ENCODE assay signal across 29 cellular contexts in genomic region chr3:95926904-95927501, GRCh38.
DNase-seq lines count a peak whose midpoint lies in the region; ATAC-seq and TF ChIP-seq lines count a peak whose summit lies in the region.
"Had no signal": no experiment of that assay in that cellular context is flagged by ENCODE, and none has a peak within 500 bp of the region (broad histone marks: within the 10 kb centered on the region; RNA-seq: fewer than 3 reads in every experiment).

No MANE protein-coding gene starts in this region.

- H2AFZ ChIP-seq in H9 (ENCODE audit: low read length) (no peak overlapping the region), neural progenitor cell (replicated peaks) (peak overlapping the region; percentile 100)

- H3K27me3 ChIP-seq in H9 (ENCODE audit: insufficient read depth, low read length) (no peaks in the 10 kb centered on the region), iPS-18a (ENCODE audit: control insufficient read depth, insufficient read depth, low read length) (no peaks in the 10 kb centered on the region), neural progenitor cell (no peaks in the 10 kb centered on the region), foreskin keratinocyte (no peaks in the 10 kb centered on the region)
- H3K27me3 ChIP-seq: right lobe of liver, thyroid gland had no signal

- no peak overlapping the region for H3K56ac ChIP-seq in H9 (ENCODE audit: insufficient read length, low read depth, low read length)

- no peaks in the 10 kb centered on the region for H3K79me2 ChIP-seq in H9 (ENCODE audit: insufficient read depth, low read length)
- H3K79me2 ChIP-seq in neural progenitor cell (ENCODE audit: low read depth): no peaks in the 10 kb centered on the region

- no peak overlapping the region for H2BK15ac ChIP-seq in H9 (ENCODE audit: low read depth, low read length)

- H3K23ac ChIP-seq in H9 (ENCODE audit: insufficient read length, low read depth, low read length): no peak overlapping the region

- H3K18ac ChIP-seq in H9 (ENCODE audit: insufficient read length, low read depth, low read length): no peak overlapping the region

- H3K4me1 Mint-ChIP-seq in H9: peaks cover 28 to 35% of the 10 kb centered on the region in 2 experiments
- peaks cover 12% of the 10 kb centered on the region for H3K4me1 Mint-ChIP-seq in neural progenitor cell
- H3K4me1 Mint-ChIP-seq: activated CD4-positive, alpha-beta T cell treated with anti-CD3 and anti-CD28 coated beads, Interleukin-2, amount 10 ng/mL, durations not matched to agents 24 days and 14 days; CD4-positive, CD25-positive, alpha-beta regulatory T cell; nephron had no signal

- peaks cover 3% of the 10 kb centered on the region; the same call in 1 of the 2 replicates for H3K4me1 ChIP-seq in H9 (ENCODE audit: insufficient read depth, low read length)
- peaks cover 27% of the 10 kb centered on the region for H3K4me1 ChIP-seq in iPS-18a (ENCODE audit: control insufficient read depth, low read depth, low read length)
- H3K4me1 ChIP-seq in neural progenitor cell: peaks cover 19% of the 10 kb centered on the region
- H3K4me1 ChIP-seq in foreskin keratinocyte: peaks cover 8% of the 10 kb centered on the region
- H3K4me1 ChIP-seq: A549, right lobe of liver, thyroid gland had no signal

- H3K27me3 Mint-ChIP-seq in H9 (ENCODE audit: low read depth) (no peaks in the 10 kb centered on the region), neural progenitor cell (ENCODE audit: insufficient read depth, low read depth) (peaks cover 3% of the 10 kb centered on the region)
- H3K27me3 Mint-ChIP-seq: activated CD4-positive, alpha-beta T cell treated with anti-CD3 and anti-CD28 coated beads, Interleukin-2, amount 10 ng/mL, durations not matched to agents 24 days and 14 days; CD4-positive, CD25-positive, alpha-beta regulatory T cell had no signal

- H3K4me3 ChIP-seq in iPS-18a (ENCODE audit: low read length) (peak overlapping the region; percentile 35), neural progenitor cell (peak overlapping the region; percentile 26)
- H3K4me3 ChIP-seq: A549, GM12878, right lobe of liver, thyroid gland had no signal

- H3K9ac ChIP-seq in H9 (ENCODE audit: extremely low read depth, insufficient read length, low read length) (no peak overlapping the region), iPS-18a (ENCODE audit: low read length) (peak overlapping the region; percentile 48), neural progenitor cell (no peak overlapping the region)

- no peaks in the 10 kb centered on the region for H3F3A ChIP-seq in neural progenitor cell (ENCODE audit: low read depth)

- no peak overlapping the region for H2BK12ac ChIP-seq in H9 (ENCODE audit: insufficient read length, low read depth, low read length)

- no peak overlapping the region for H4K91ac ChIP-seq in H9 (ENCODE audit: insufficient read length, low read depth, low read length)

- H3K27ac ChIP-seq in H9 (ENCODE audit: insufficient read length, low read depth, low read length): no peak overlapping the region
- peak overlapping the region; percentile 59 for H3K27ac ChIP-seq in iPS-18a (ENCODE audit: low read length)
- H3K27ac ChIP-seq in neural progenitor cell: no peak overlapping the region
- no peak overlapping the region for H3K27ac ChIP-seq in foreskin keratinocyte
- H3K27ac ChIP-seq: A549, right lobe of liver, thyroid gland had no signal

- ATAC-seq in foreskin keratinocyte (no peak), HG02642 (IDR thresholded peaks at IDR 0.05; ENCODE audit: poor library complexity, unreplicated experiment) (no peak), GM18520 (IDR thresholded peaks at IDR 0.05; ENCODE audit: unreplicated experiment) (no peak)
- ATAC-seq: A549; activated naive CD4-positive, alpha-beta T cell treated with anti-CD3 and anti-CD28 coated beads, Interleukin-2, amount 50 U/mL, for 72 hours; GM12878; HCT116; left cardiac atrium; right lobe of liver had no signal

- H4K5ac ChIP-seq in H9 (ENCODE audit: insufficient read length, low read depth, low read length): no peak overlapping the region

- H3K79me1 ChIP-seq in H9 (ENCODE audit: insufficient read depth, low read depth, low read length, poor library complexity, severe bottlenecking): no peaks in the 10 kb centered on the region

- H2AK5ac ChIP-seq in H9 (ENCODE audit: insufficient read length, low read length): no peak overlapping the region

- H3K4me2 ChIP-seq in H9 (ENCODE audit: insufficient read depth, insufficient read length, low read length) (no peak overlapping the region), neural progenitor cell (peak overlapping the region; percentile 55)
- H3K4me2 ChIP-seq: A549 had no signal

- peak; percentile 96 for DNase-seq in H9
- DNase-seq in astrocyte of the hippocampus (ENCODE audit: low read depth, low spot score): peak; percentile 37
- DNase-seq in neural progenitor cell (ENCODE audit: low spot score): peak; percentile 22
- no peak for DNase-seq in stimulated activated CD4-positive, alpha-beta T cell treated with anti-CD3 and anti-CD28 coated beads, Interleukin-4, amount 100 ng/mL, for 1 hour
- no peak for DNase-seq in foreskin keratinocyte
- DNase-seq: activated CD4-positive, alpha-beta T cell treated with anti-CD3 and anti-CD28 coated beads, Interleukin-2, amount 10 ng/mL, durations not matched to agents 24 days and 14 days; activated CD8-positive, alpha-beta memory T cell treated with anti-CD3 and anti-CD28 coated beads for 24 hours; activated effector memory CD4-positive, alpha-beta T cell treated with Interleukin-2 at 50 U/mL for 16 hours; activated T-cell treated with anti-CD3 and anti-CD28 coated beads for 4 hours; amygdala; CD4-positive, CD25-positive, alpha-beta regulatory T cell; effector CD4-positive, alpha-beta T cell; left cardiac atrium; NCI-H146; NCI-H226; NCI-H748 treated with DMSO at 0.1 percent for 48 hours; right lobe of liver; stimulated activated CD4-positive, alpha-beta T cell treated with anti-CD3 and anti-CD28 coated beads, Interleukin-2, amount 100 ng/mL, for 48 hours; SW 1271; T-helper 9 cell; thyroid gland had no signal

- TF ChIP-seq CTCF in H9 (conservative IDR thresholded peaks at IDR 0.05): no peak
- no peak for TF ChIP-seq CTCF in neural progenitor cell (IDR thresholded peaks at IDR 0.05)
- TF ChIP-seq CTCF in foreskin keratinocyte (conservative IDR thresholded peaks at IDR 0.05): no peak

- H2BK5ac ChIP-seq in H9 (ENCODE audit: insufficient read length, low read length): no peak overlapping the region

- H4K8ac ChIP-seq in H9 (replicated peaks; ENCODE audit: insufficient read length, low read depth, low read length): no peak overlapping the region

- H3K36me3 Mint-ChIP-seq in H9 (ENCODE audit: insufficient read depth in 1 of 3, low read depth in 3 of 3) (peaks cover 0 to 29% (median 23%) of the 10 kb centered on the region in 3 experiments; a peak in 5 of 7 replicates), neural progenitor cell (no peaks in the 10 kb centered on the region)
- H3K36me3 Mint-ChIP-seq: activated naive CD4-positive, alpha-beta T cell treated with anti-CD3 and anti-CD28 coated beads, Interleukin-2, amount 50 U/mL, for 72 hours; CD4-positive, CD25-positive, alpha-beta regulatory T cell had no signal

- H3K27ac Mint-ChIP-seq in H9: peak overlapping the region; percentile 95 to 98 (median 95)
- H3K27ac Mint-ChIP-seq in neural progenitor cell: peak overlapping the region; percentile 69
- H3K27ac Mint-ChIP-seq: activated CD4-positive, alpha-beta T cell treated with anti-CD3 and anti-CD28 coated beads, Interleukin-2, amount 10 ng/mL, durations not matched to agents 24 days and 14 days; activated naive CD4-positive, alpha-beta T cell treated with anti-CD3 and anti-CD28 coated beads, Interleukin-2, amount 50 U/mL, for 72 hours; CD4-positive, CD25-positive, alpha-beta regulatory T cell; nephron had no signal

- H2BK120ac ChIP-seq in H9 (ENCODE audit: low read depth, low read length, poor library complexity, severe bottlenecking): no peak overlapping the region

- peak overlapping the region in 1 of 2 experiments; percentile 53; a peak in 2 of 5 replicates for H3K4me3 Mint-ChIP-seq in H9
- no peak overlapping the region for H3K4me3 Mint-ChIP-seq in neural progenitor cell
- H3K4me3 Mint-ChIP-seq: activated CD4-positive, alpha-beta T cell treated with anti-CD3 and anti-CD28 coated beads, Interleukin-2, amount 10 ng/mL, durations not matched to agents 24 days and 14 days; CD4-positive, CD25-positive, alpha-beta regulatory T cell had no signal

- H3K9me3 ChIP-seq in H9 (ENCODE audit: control insufficient read depth, low read depth, low read length) (no peaks in the 10 kb centered on the region), iPS-18a (ENCODE audit: control insufficient read depth, low read depth, low read length) (peaks cover 3% of the 10 kb centered on the region), neural progenitor cell (ENCODE audit: low read depth) (no peaks in the 10 kb centered on the region)
- H3K9me3 ChIP-seq: A549, right lobe of liver, thyroid gland had no signal

- H2BK20ac ChIP-seq in H9 (ENCODE audit: low read depth, low read length, poor library complexity, severe bottlenecking): no peak overlapping the region

- H3K9me3 Mint-ChIP-seq in H9 (peaks cover 0 to 25% of the 10 kb centered on the region in 2 experiments; a peak in 4 of 5 replicates), neural progenitor cell (peaks cover 3% of the 10 kb centered on the region)
- H3K9me3 Mint-ChIP-seq: activated CD4-positive, alpha-beta T cell treated with anti-CD3 and anti-CD28 coated beads, Interleukin-2, amount 10 ng/mL, durations not matched to agents 24 days and 14 days; nephron had no signal

- H4K20me1 ChIP-seq in H9 (ENCODE audit: control insufficient read depth, insufficient read depth, insufficient read length) (no peaks in the 10 kb centered on the region), neural progenitor cell (ENCODE audit: low read depth) (no peaks in the 10 kb centered on the region)

- H3K36me3 ChIP-seq in iPS-18a (ENCODE audit: control insufficient read depth, low read depth, low read length): no peaks in the 10 kb centered on the region
- no peaks in the 10 kb centered on the region for H3K36me3 ChIP-seq in neural progenitor cell
- H3K36me3 ChIP-seq: right lobe of liver, thyroid gland had no signal

- H3K23me2 ChIP-seq in H9 (ENCODE audit: insufficient read length, low read depth, low read length, poor library complexity, severe bottlenecking): no peaks in the 10 kb centered on the region

- H3K4ac ChIP-seq in H9 (ENCODE audit: low read depth, low read length): no peak overlapping the region

- no peak overlapping the region for H3K14ac ChIP-seq in H9 (ENCODE audit: insufficient read depth, low read length)

- H3T11ph ChIP-seq in H9 (ENCODE audit: low read length): no peak overlapping the region

- no CpG with 5 or more reads among the region's 9 CpGs for WGBS in H9 (ENCODE audit: extremely low coverage, insufficient read length, low lambda C conversion rate)

Comparison
In these comparisons a context has a peak if more than half of its experiments do, and no peak if none do; other contexts are left out.
1. DNase-seq: peak in H9 (single experiment), astrocyte of the hippocampus (single experiment) and neural progenitor cell (single experiment); none in stimulated activated CD4-positive, alpha-beta T cell treated with anti-CD3 and anti-CD28 coated beads, Interleukin-4, amount 100 ng/mL, for 1 hour (single experiment) and foreskin keratinocyte (0 of 2).